ENCODE assay signal across 12 cellular contexts in genomic region chr20:38268115-38268514, GRCh38.
DNase-seq lines count a peak whose midpoint lies in the region; TF ChIP-seq lines count a peak whose summit lies in the region.
"Had no signal": no experiment of that assay in that cellular context is flagged by ENCODE, and none has a peak within 500 bp of the region (broad histone marks: within the 10 kb centered on the region; RNA-seq: fewer than 3 reads in every experiment).

No MANE protein-coding gene starts in this region.

- H3K36me3 ChIP-seq in MM.1S (replicated peaks; ENCODE audit: insufficient read depth, low read length) (no peaks in the 10 kb centered on the region), WERI-Rb-1 (no peaks in the 10 kb centered on the region)

- TF ChIP-seq CTCF in MM.1S (IDR thresholded peaks at IDR 0.05; ENCODE audit: low read length) (no peak), WERI-Rb-1 (IDR thresholded peaks at IDR 0.05; ENCODE audit: low read depth, low read length) (no peak)

- no peaks in the 10 kb centered on the region for H3K27me3 ChIP-seq in MM.1S (replicated peaks; ENCODE audit: insufficient read depth, low read length)
- H3K27me3 ChIP-seq in WERI-Rb-1 (ENCODE audit: insufficient read depth, low read depth, severe bottlenecking): no peaks in the 10 kb centered on the region

- H3K79me2 ChIP-seq in MM.1S (ENCODE audit: low read length): no peaks in the 10 kb centered on the region

- no peak overlapping the region for H3K4me3 ChIP-seq in MM.1S (ENCODE audit: low read length)
- H3K4me3 ChIP-seq in WERI-Rb-1 (ENCODE audit: low read depth, low read length): no peak overlapping the region
- H3K4me3 ChIP-seq: GM12878, GM23248 had no signal

- no peak overlapping the region for H3K4me2 ChIP-seq in MM.1S (ENCODE audit: low read depth, low read length)

- 0 out of 2 replicates have a peak, but pooled peaks cover 4% of the 10 kb centered on the region for H3K4me1 ChIP-seq in MM.1S (ENCODE audit: low read length)

- no peaks in the 10 kb centered on the region for H3F3A ChIP-seq in MM.1S (ENCODE audit: insufficient read depth, low read length)

- no peak overlapping the region for H2AFZ ChIP-seq in MM.1S (ENCODE audit: low read length)
- H2AFZ ChIP-seq: GM23248 had no signal

- no peaks in the 10 kb centered on the region for H3K9me2 ChIP-seq in MM.1S (replicated peaks; ENCODE audit: insufficient read depth, low read length)

- H3K9me3 ChIP-seq in MM.1S (replicated peaks; ENCODE audit: insufficient read depth, low read length): no peaks in the 10 kb centered on the region
- peaks cover 11% of the 10 kb centered on the region for H3K9me3 ChIP-seq in WERI-Rb-1 (ENCODE audit: severe bottlenecking)

- no peaks in the 10 kb centered on the region for H4K20me1 ChIP-seq in MM.1S (ENCODE audit: insufficient read depth, low read length)

- DNase-seq in NCI-H146 (lab: John Stamatoyannopoulos, UW): peak; percentile 18
- no peak for DNase-seq in NCI-H146 treated with DMSO at 0.1 percent for 48 hours (lab: John Stamatoyannopoulos, UW; ENCODE audit: unreplicated experiment)
- DNase-seq in MM.1S: peak; percentile 7
- DNase-seq in WERI-Rb-1: no peak
- no peak for DNase-seq in activated CD4-positive, alpha-beta T cell treated with anti-CD3 and anti-CD28 coated beads, Interleukin-2, amount 50 U/mL, for 1 hour
- DNase-seq in DMS79 treated with DMSO at 0.1 percent for 48 hours (lab: John Stamatoyannopoulos, UW): no peak
- DNase-seq in HuH-7 (ENCODE audit: low spot score): no peak
- DNase-seq: CD4-positive, CD25-positive, alpha-beta regulatory T cell; DMS53; GM23248 had no signal

- H3K27ac ChIP-seq in MM.1S (ENCODE audit: low read length): 0 out of 2 replicates have a peak overlapping the region, but pooled peaks have one; percentile 21
- H3K27ac ChIP-seq in WERI-Rb-1: peak overlapping the region; percentile 22; the same call in 1 of the 2 replicates
- H3K27ac ChIP-seq: 22Rv1, GM23248 had no signal

- H3K9ac ChIP-seq in MM.1S (ENCODE audit: low read length): no peak overlapping the region
- H3K9ac ChIP-seq: GM23248 had no signal

Comparison
In these comparisons a context has a peak if more than half of its experiments do, and no peak if none do; other contexts are left out.
1. DNase-seq: peak in NCI-H146 (single experiment) and MM.1S (single experiment); none in NCI-H146 treated with DMSO at 0.1 percent for 48 hours (single experiment), WERI-Rb-1 (single experiment), activated CD4-positive, alpha-beta T cell treated with anti-CD3 and anti-CD28 coated beads, Interleukin-2, amount 50 U/mL, for 1 hour (single experiment), DMS79 treated with DMSO at 0.1 percent for 48 hours (single experiment) and HuH-7 (single experiment).